18 cellular contexts compared by ENCODE assay signal in genomic region chr11:27656806-27657483, GRCh38. TPM values are rescaled to one million over a fixed set of nuclear protein-coding genes. Genes with fewer than 3 reads are reported as not detected.
A peak's percentile ranks its signal among the peaks of the same experiment; 100 is the strongest.
DNase-seq lines count a peak whose midpoint lies in the region; ATAC-seq and TF ChIP-seq lines count a peak whose summit lies in the region.
"Had no signal": no experiment of that assay in that cellular context is flagged by ENCODE, and none has a peak within 500 bp of the region (broad histone marks: within the 10 kb centered on the region; RNA-seq: fewer than 3 reads in every experiment).

No MANE protein-coding gene starts in this region.

- H3K23ac ChIP-seq in trophoblast cell (ENCODE audit: low read length) (no peak overlapping the region), mesenchymal stem cell (ENCODE audit: low read length in 2 of 2) (no peak overlapping the region)

- no peak overlapping the region for H2BK15ac ChIP-seq in mesenchymal stem cell (ENCODE audit: low read depth, poor library complexity, severe bottlenecking)

- H3K36me3 ChIP-seq in left lung (peaks cover 0 to 7% of the 10 kb centered on the region in 2 donors), trophoblast cell (ENCODE audit: control insufficient read depth in 1 of 2, insufficient read depth in 2 of 2, low read length in 2 of 2) (no peaks in the 10 kb centered on the region), thyroid gland (no peaks in the 10 kb centered on the region), mesenchymal stem cell (ENCODE audit: control insufficient read depth in 1 of 2, insufficient read depth in 2 of 2, low read depth in 1 of 2, low read length in 2 of 2) (peaks cover 19 to 27% of the 10 kb centered on the region in 2 experiments)
- H3K36me3 ChIP-seq: BLaER1 had no signal

- H2BK120ac ChIP-seq in trophoblast cell (ENCODE audit: insufficient read depth, low read length, poor library complexity) (no peak overlapping the region), mesenchymal stem cell (ENCODE audit: low read depth, low read length) (no peak overlapping the region)

- DNase-seq in amniotic epithelial cell (ENCODE audit: low read depth) (peak; percentile 48), choroid plexus epithelial cell (ENCODE audit: low read depth) (peak; percentile 45), left lung (no peak), trophoblast cell (peak; percentile 70 to 86), thyroid gland (no peak), mesenchymal stem cell (no peak)
- DNase-seq in activated naive CD4-positive, alpha-beta T cell treated with anti-CD3 and anti-CD28 coated beads, Interleukin-2, amount 50 U/mL, for 72 hours (ENCODE audit: low spot score in 2 of 2), result no peak
- DNase-seq: CD8-positive, alpha-beta memory T cell; DND-41; GDM1; GOT3; H9; IMR-90 had no signal

- H3K27me3 ChIP-seq in left lung (no peaks in the 10 kb centered on the region), trophoblast cell (ENCODE audit: insufficient read depth, low read length) (no peaks in the 10 kb centered on the region), thyroid gland (no peaks in the 10 kb centered on the region), mesenchymal stem cell (ENCODE audit: control insufficient read depth in 1 of 2, insufficient read depth in 1 of 2, low read length in 2 of 2) (no peaks in the 10 kb centered on the region)
- H3K27me3 ChIP-seq: BLaER1 had no signal

- no peak overlapping the region for H3K4me3 ChIP-seq in choroid plexus epithelial cell (ENCODE audit: low read depth, low read length)
- H3K4me3 ChIP-seq in left lung, result no peak overlapping the region
- H3K4me3 ChIP-seq in trophoblast cell (ENCODE audit: low read depth, low read length), result no peak overlapping the region
- no peak overlapping the region for H3K4me3 ChIP-seq in thyroid gland (replicated peaks in 1 of 3)
- H3K4me3 ChIP-seq in mesenchymal stem cell (ENCODE audit: insufficient read depth in 1 of 2, low read depth in 1 of 2, low read length in 2 of 2), result no peak overlapping the region
- H3K4me3 ChIP-seq: A549, BLaER1 had no signal

- intact Hi-C loops in left lung (cut with DNase I), result no loop called here
- intact Hi-C loops in thyroid gland (cut with DNase I), result no loop called here

- H3K4me2 ChIP-seq in trophoblast cell (ENCODE audit: low read length), result no peak overlapping the region
- no peak overlapping the region for H3K4me2 ChIP-seq in mesenchymal stem cell (ENCODE audit: low read length, poor library complexity, severe bottlenecking)
- H3K4me2 ChIP-seq: A549, BLaER1 had no signal

- H3K4me1 ChIP-seq in left lung (no peaks in the 10 kb centered on the region), trophoblast cell (ENCODE audit: control insufficient read depth in 1 of 2, insufficient read depth in 2 of 2, low read length in 2 of 2) (no peaks in the 10 kb centered on the region), thyroid gland (no peaks in the 10 kb centered on the region), mesenchymal stem cell (ENCODE audit: control insufficient read depth, insufficient read depth, low read depth, low read length) (no peaks in the 10 kb centered on the region)
- H3K4me1 ChIP-seq: BLaER1, Caco-2 had no signal

- H3K27ac Mint-ChIP-seq in activated naive CD4-positive, alpha-beta T cell treated with anti-CD3 and anti-CD28 coated beads, Interleukin-2, amount 50 U/mL, for 72 hours, result no peak overlapping the region
- H3K27ac Mint-ChIP-seq: CD8-positive, alpha-beta memory T cell had no signal

- H3K9ac ChIP-seq in trophoblast cell (ENCODE audit: low read length) (no peak overlapping the region), mesenchymal stem cell (ENCODE audit: low read length) (no peak overlapping the region)
- H3K9ac ChIP-seq: BLaER1 had no signal

- TF ChIP-seq CTCF in choroid plexus epithelial cell (conservative IDR thresholded peaks at IDR 0.05; ENCODE audit: low read depth, low read length) (no peak), left lung (IDR thresholded peaks at IDR 0.05) (no peak), thyroid gland (IDR thresholded peaks at IDR 0.05) (no peak)

- WGBS in trophoblast cell (ENCODE audit: extremely low coverage, insufficient coverage, insufficient read length), result no CpG with 5 or more reads among the region's 12 CpGs
- WGBS in thyroid gland, 2 donors, result 70 to 76% methylated on average over 12 of the region's 12 CpGs
- WGBS in mesenchymal stem cell, result 90% methylated on average over 11 of the region's 12 CpGs

- H2BK12ac ChIP-seq in trophoblast cell (ENCODE audit: low read length) (no peak overlapping the region), mesenchymal stem cell (ENCODE audit: low read length in 2 of 2) (no peak overlapping the region)

- peaks cover 0 to 25% of the 10 kb centered on the region in 2 donors for H3K36me3 Mint-ChIP-seq in activated naive CD4-positive, alpha-beta T cell treated with anti-CD3 and anti-CD28 coated beads, Interleukin-2, amount 50 U/mL, for 72 hours

- TF ChIP-seq POLR2A in thyroid gland (IDR thresholded peaks at IDR 0.05), result no peak

- H2AK5ac ChIP-seq in trophoblast cell (ENCODE audit: low read length) (no peak overlapping the region), mesenchymal stem cell (ENCODE audit: low read length, severe bottlenecking) (no peak overlapping the region)

- H4K12ac ChIP-seq in trophoblast cell (ENCODE audit: low read depth, low read length), result no peak overlapping the region

- H4K8ac ChIP-seq in trophoblast cell (ENCODE audit: low read depth, low read length) (no peak overlapping the region), mesenchymal stem cell (ENCODE audit: low read length) (no peak overlapping the region)

- H3K79me1 ChIP-seq in trophoblast cell (ENCODE audit: low read length), result no peaks in the 10 kb centered on the region
- H3K79me1 ChIP-seq in mesenchymal stem cell (replicated peaks; ENCODE audit: low read length, poor library complexity, severe bottlenecking), result peaks cover 30% of the 10 kb centered on the region

- H2AFZ ChIP-seq in trophoblast cell (ENCODE audit: insufficient read depth, low read length, poor library complexity) (no peak overlapping the region), mesenchymal stem cell (ENCODE audit: low read depth, low read length) (no peak overlapping the region)

- H2BK5ac ChIP-seq in trophoblast cell (ENCODE audit: low read depth, low read length, poor library complexity) (no peak overlapping the region), mesenchymal stem cell (ENCODE audit: low read depth, low read length, poor library complexity, severe bottlenecking) (no peak overlapping the region)

- H3K14ac ChIP-seq in trophoblast cell (ENCODE audit: low read length) (no peak overlapping the region), mesenchymal stem cell (ENCODE audit: low read length in 2 of 2) (no peak overlapping the region)

- H3K79me2 ChIP-seq in trophoblast cell (ENCODE audit: control insufficient read depth, insufficient read depth, low read length, poor library complexity), result no peaks in the 10 kb centered on the region

- H3K4ac ChIP-seq in trophoblast cell (ENCODE audit: low read depth, low read length), result no peak overlapping the region
- no peak overlapping the region for H3K4ac ChIP-seq in mesenchymal stem cell (ENCODE audit: low read depth in 1 of 2, low read length in 2 of 2)

- H3K27ac ChIP-seq in left lung (no peak overlapping the region), trophoblast cell (ENCODE audit: low read depth, low read length) (no peak overlapping the region), thyroid gland (no peak overlapping the region), mesenchymal stem cell (ENCODE audit: low read length, poor library complexity, severe bottlenecking) (no peak overlapping the region)
- H3K27ac ChIP-seq: A549, BLaER1, HL-60 had no signal

- H3K18ac ChIP-seq in trophoblast cell (ENCODE audit: low read length) (no peak overlapping the region), mesenchymal stem cell (ENCODE audit: low read depth in 1 of 2, low read length in 2 of 2) (no peak overlapping the region)

- H4K91ac ChIP-seq in trophoblast cell (ENCODE audit: low read depth, low read length) (no peak overlapping the region), mesenchymal stem cell (ENCODE audit: low read length) (no peak overlapping the region)

- H3K9me3 Mint-ChIP-seq in activated naive CD4-positive, alpha-beta T cell treated with anti-CD3 and anti-CD28 coated beads, Interleukin-2, amount 50 U/mL, for 72 hours, result peaks cover 8 to 11% of the 10 kb centered on the region in 2 donors
- H3K9me3 Mint-ChIP-seq: H9 had no signal

- H3K9me3 ChIP-seq in left lung, result no peaks in the 10 kb centered on the region
- no peaks in the 10 kb centered on the region for H3K9me3 ChIP-seq in trophoblast cell (ENCODE audit: insufficient read depth, low read depth, low read length)
- H3K9me3 ChIP-seq in thyroid gland, result no peaks in the 10 kb centered on the region
- no peaks in the 10 kb centered on the region for H3K9me3 ChIP-seq in mesenchymal stem cell (ENCODE audit: control insufficient read depth, low read length)
- H3K9me3 ChIP-seq: A549, BLaER1, Caco-2 had no signal

- ATAC-seq in left lung (peak; percentile 78), HG03432 (IDR thresholded peaks at IDR 0.05; ENCODE audit: unreplicated experiment) (no peak)
- ATAC-seq in activated naive CD4-positive, alpha-beta T cell treated with anti-CD3 and anti-CD28 coated beads, Interleukin-2, amount 50 U/mL, for 72 hours, result no peak
- ATAC-seq: A549 had no signal

RNA-seq across cellular contexts. Expression of gene BDNF, which starts 43.3 kb away (rescaled TPM):
- total RNA-seq in left lung (1 to 10 TPM; 1.1 to 1.2 TPM), thyroid gland (1 to 10 TPM in 2 of 4 donors, under 1 TPM in 2; 0.54 to 4.7 (median 1.1) TPM)
- 0.75 and 0.85 TPM in 2 replicates for polyA plus RNA-seq in trophoblast cell (2013)
- 38.5 TPM for polyA plus RNA-seq in mesenchymal stem cell (2013, experiment 1 of 2)
- polyA plus RNA-seq in mesenchymal stem cell (2013, experiment 2 of 2), result 40.6 TPM
- not detected for total RNA-seq in activated naive CD4-positive, alpha-beta T cell treated with anti-CD3 and anti-CD28 coated beads, Interleukin-2, amount 50 U/mL, for 72 hours
- total RNA-seq: CD8-positive, alpha-beta memory T cell had no signal
- polyA plus RNA-seq: CD8-positive, alpha-beta memory T cell had no signal

Comparison
In these comparisons a context has a peak if more than half of its experiments do, and no peak if none do; other contexts are left out.
1. DNase-seq: peak in amniotic epithelial cell (single experiment), choroid plexus epithelial cell (single experiment) and trophoblast cell (2 of 2); none in left lung (0 of 2), thyroid gland (0 of 2), mesenchymal stem cell (single experiment) and activated naive CD4-positive, alpha-beta T cell treated with anti-CD3 and anti-CD28 coated beads, Interleukin-2, amount 50 U/mL, for 72 hours (0 of 2).